Comparison of ENCODE assay signal across 1 cellular context in the genomic region with DNA sequence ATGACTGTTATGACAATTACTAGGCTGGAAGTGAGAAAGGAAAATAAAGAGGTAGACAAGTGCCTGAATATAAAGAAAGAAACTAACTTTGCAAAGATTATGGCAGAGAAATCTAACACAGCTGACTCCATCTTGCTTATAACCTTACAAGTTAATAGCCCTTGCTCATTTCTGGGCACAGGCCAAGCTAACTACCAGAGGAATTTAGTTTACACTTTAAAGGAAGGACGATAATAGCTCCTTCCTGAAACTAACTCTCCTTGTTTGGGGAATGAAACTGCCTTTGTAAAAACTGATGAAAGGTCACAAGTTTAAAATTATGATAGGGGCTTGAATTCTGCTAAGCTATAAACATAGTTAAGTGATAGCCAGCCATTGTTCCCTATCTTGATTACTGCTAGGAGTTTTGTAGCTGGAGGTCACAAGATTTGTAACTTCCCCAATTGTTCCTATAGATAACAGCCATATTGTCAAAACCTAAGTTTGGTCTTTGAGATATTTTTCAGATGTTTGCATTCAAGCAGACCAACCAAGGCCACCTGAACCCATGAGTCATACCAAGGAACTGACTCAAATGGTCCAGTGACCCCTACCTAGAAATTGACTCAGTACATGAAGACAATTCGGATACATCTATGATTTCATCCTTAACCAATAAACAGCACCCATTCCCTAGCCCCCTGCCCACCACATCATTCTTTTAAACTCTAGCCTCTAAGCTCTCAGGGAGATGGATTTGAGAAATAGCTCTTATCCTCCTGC.
TF ChIP-seq lines count a peak whose summit lies in the region.

No MANE protein-coding gene starts in this region.

TF ChIP-seq in GM12878, 131 proteins besides CTCF, POLR2A, EP300 and RAD21 (continued from another document):
- TF ChIP-seq HSF1 (IDR thresholded peaks at IDR 0.05; ENCODE audit: low read depth, low read length) (no peak), SREBF2 (IDR thresholded peaks at IDR 0.05; ENCODE audit: low read length) (no peak), NFIC (IDR thresholded peaks at IDR 0.05; ENCODE audit: low read depth, low read length) (peak; percentile 42; the same call in 1 of the 2 replicates)
- TF ChIP-seq, protein P1, sequence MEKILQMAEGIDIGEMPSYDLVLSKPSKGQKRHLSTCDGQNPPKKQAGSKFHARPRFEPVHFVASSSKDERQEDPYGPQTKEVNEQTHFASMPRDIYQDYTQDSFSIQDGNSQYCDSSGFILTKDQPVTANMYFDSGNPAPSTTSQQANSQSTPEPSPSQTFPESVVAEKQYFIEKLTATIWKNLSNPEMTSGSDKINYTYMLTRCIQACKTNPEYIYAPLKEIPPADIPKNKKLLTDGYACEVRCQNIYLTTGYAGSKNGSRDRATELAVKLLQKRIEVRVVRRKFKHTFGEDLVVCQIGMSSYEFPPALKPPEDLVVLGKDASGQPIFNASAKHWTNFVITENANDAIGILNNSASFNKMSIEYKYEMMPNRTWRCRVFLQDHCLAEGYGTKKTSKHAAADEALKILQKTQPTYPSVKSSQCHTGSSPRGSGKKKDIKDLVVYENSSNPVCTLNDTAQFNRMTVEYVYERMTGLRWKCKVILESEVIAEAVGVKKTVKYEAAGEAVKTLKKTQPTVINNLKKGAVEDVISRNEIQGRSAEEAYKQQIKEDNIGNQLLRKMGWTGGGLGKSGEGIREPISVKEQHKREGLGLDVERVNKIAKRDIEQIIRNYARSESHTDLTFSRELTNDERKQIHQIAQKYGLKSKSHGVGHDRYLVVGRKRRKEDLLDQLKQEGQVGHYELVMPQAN (conservative IDR thresholded peaks at IDR 0.05), result no peak
